Comparison of ENCODE assay signal across 1 cellular context in genomic region chr11:71927813-71928738, GRCh38.
TF ChIP-seq lines count a peak whose summit lies in the region.

TSS of gene XNDC1N (minus strand) at chr11:71928594. CDS start at chr11:71923353, 5,241 bp downstream.

TF ChIP-seq in K562, 482 proteins besides CTCF, POLR2A, EP300 and RAD21 (continued from another document and continues in another):
- TF ChIP-seq ZBTB11 (CRISPR knock-in tag; IDR thresholded peaks at IDR 0.05) (peak in 1 of 3 experiments; percentile 85; a peak in 2 of 6 replicates), C11orf30 (IDR thresholded peaks at IDR 0.05; ENCODE audit: low read depth) (peak; percentile 55; the same call in 1 of the 2 replicates), SAFB (IDR thresholded peaks at IDR 0.05; ENCODE audit: borderline replicate concordance, low read depth, low read length) (no peak), E2F8 (IDR thresholded peaks at IDR 0.05; ENCODE audit: low read depth, partially characterized antibody) (peak; percentile 100), KAT2B (IDR thresholded peaks at IDR 0.05; ENCODE audit: low read depth, low read length) (no peak), HDAC8 (tag; IDR thresholded peaks at IDR 0.05) (peak; percentile 81; the same call in 1 of the 2 replicates), KDM1A (IDR thresholded peaks at IDR 0.05) (no peak), CBX1 (IDR thresholded peaks at IDR 0.05; ENCODE audit: low read depth) (no peak; the same call in 1 of the 2 replicates), ZNF436 (CRISPR knock-in tag; IDR thresholded peaks at IDR 0.05) (no peak), JUND (IDR thresholded peaks at IDR 0.05; ENCODE audit: borderline replicate concordance, low read depth, low read length) (no peak), JUND (tag; IDR thresholded peaks at IDR 0.05; ENCODE audit: borderline replicate concordance, low read depth, low read length) (no peak), ETS1 (conservative IDR thresholded peaks at IDR 0.05; ENCODE audit: control insufficient read depth, low read depth, low read length) (peak; percentile 6; the same call in 1 of the 2 replicates), LARP7 (IDR thresholded peaks at IDR 0.05) (peak; percentile 86; the same call in 1 of the 2 replicates), SRSF7 (optimal IDR thresholded peaks at IDR 0.05; ENCODE audit: low read depth, low read length) (no peak), ZNF668 (CRISPR knock-in tag; IDR thresholded peaks at IDR 0.05) (no peak), ZNF347 (CRISPR knock-in tag; IDR thresholded peaks at IDR 0.05; ENCODE audit: low read depth) (no peak), NR2C2 (CRISPR knock-in tag; IDR thresholded peaks at IDR 0.05) (peak; percentile 98), NR2C2 (tag; IDR thresholded peaks at IDR 0.05) (peak; percentile 100), SMAD1 (IDR thresholded peaks at IDR 0.05; ENCODE audit: low read depth, low read length, partially characterized antibody) (peak; percentile 70), FOXJ2 (tag; IDR thresholded peaks at IDR 0.05) (peak; percentile 30; the same call in 1 of the 2 replicates), BCOR (IDR thresholded peaks at IDR 0.05) (peak; percentile 45; the same call in 1 of the 2 replicates), BRF1 (IDR thresholded peaks at IDR 0.05; ENCODE audit: borderline replicate concordance, extremely low read depth, insufficient read length) (no peak), ZBTB1 (CRISPR knock-in tag; IDR thresholded peaks at IDR 0.05; ENCODE audit: borderline replicate concordance, low read depth) (no peak; the same call in 1 of the 2 replicates), CHD7 (IDR thresholded peaks at IDR 0.05; ENCODE audit: low read depth, low read length) (no peak), NRF1 (conservative IDR thresholded peaks at IDR 0.05 in 1 of 2, IDR thresholded peaks at IDR 0.05 in 1 of 2) (no peak), HDAC3 (IDR thresholded peaks at IDR 0.05; ENCODE audit: borderline replicate concordance, partially characterized antibody) (no peak), CREBBP (IDR thresholded peaks at IDR 0.05; ENCODE audit: low read depth, low read length) (no peak), MAFF (IDR thresholded peaks at IDR 0.05; ENCODE audit: low read length) (no peak), RBM15 (IDR thresholded peaks at IDR 0.05; ENCODE audit: insufficient read depth, low read length) (no peak), ZNF79 (CRISPR knock-in tag; IDR thresholded peaks at IDR 0.05; ENCODE audit: low read depth) (no peak), ILK (tag; IDR thresholded peaks at IDR 0.05; ENCODE audit: borderline replicate concordance, low read depth) (no peak), AFF1 (IDR thresholded peaks at IDR 0.05; ENCODE audit: low read depth in 1 of 2, partially characterized antibody in 2 of 2) (peak; percentile 27 to 90), MXI1 (IDR thresholded peaks at IDR 0.05; ENCODE audit: low read depth, low read length) (no peak), TARDBP (IDR thresholded peaks at IDR 0.05) (no peak), ZNF121 (CRISPR knock-in tag; conservative IDR thresholded peaks at IDR 0.05) (no peak), NR2C1 (IDR thresholded peaks at IDR 0.05) (peak; percentile 100), NR2C1 (tag; IDR thresholded peaks at IDR 0.05) (peak; percentile 100), CREB1 (IDR thresholded peaks at IDR 0.05) (no peak), CREB1 (CRISPR knock-in tag; IDR thresholded peaks at IDR 0.05) (no peak)
